18 cellular contexts compared by ENCODE assay signal in the genomic region with DNA sequence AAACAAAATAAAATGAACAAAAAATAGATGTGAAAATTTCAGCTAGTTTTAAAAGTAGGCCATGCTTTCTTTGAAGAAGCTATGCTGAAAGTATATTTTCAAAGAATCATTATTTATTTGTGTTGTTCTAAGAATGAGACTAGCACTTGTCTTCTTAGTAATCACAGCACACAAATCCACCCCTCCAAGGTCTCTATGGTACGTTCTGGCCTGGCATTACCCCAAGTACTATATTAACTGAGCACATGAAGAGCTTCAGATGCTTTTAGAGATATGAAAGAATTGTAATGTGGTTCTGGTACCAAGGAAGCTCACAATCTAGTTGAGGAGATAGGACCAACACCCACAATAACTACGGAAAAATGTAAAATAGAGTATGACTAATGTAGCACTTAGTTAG.
"Had no signal": no experiment of that assay in that cellular context is flagged by ENCODE, and none has a peak within 500 bp of the region (broad histone marks: within the 10 kb centered on the region; RNA-seq: fewer than 3 reads in every experiment).

No MANE protein-coding gene starts in this region.

- H3K27me3 Mint-ChIP-seq: activated CD4-positive, alpha-beta T cell treated with anti-CD3 and anti-CD28 coated beads, Interleukin-2, amount 10 ng/mL, durations not matched to agents 24 days and 14 days; stimulated activated naive CD8-positive, alpha-beta T cell treated with anti-CD3 and anti-CD28 coated beads, Interleukin-15, Interleukin-2, amounts not matched to agents 100 ng/mL and 50 ng/mL, for 24 hours; type B pancreatic cell had no signal

- H3K4me3 ChIP-seq: coronary artery, esophagus muscularis mucosa, smooth muscle cell, suprapubic skin had no signal

- H3K27me3 ChIP-seq: esophagus muscularis mucosa, suprapubic skin had no signal

- H3K36me3 Mint-ChIP-seq: WTC11 had no signal

- H3K27ac ChIP-seq: coronary artery, esophagus muscularis mucosa, suprapubic skin had no signal

- H3K36me3 ChIP-seq: esophagus muscularis mucosa, suprapubic skin had no signal

- ATAC-seq: WTC11 had no signal

- H3K9me3 ChIP-seq: esophagus muscularis mucosa, suprapubic skin had no signal

- DNase-seq: activated CD4-positive, alpha-beta T cell treated with anti-CD3 and anti-CD28 coated beads, Interleukin-2, amount 10 ng/mL, durations not matched to agents 24 days and 14 days; activated CD8-positive, alpha-beta memory T cell treated with anti-CD3 and anti-CD28 coated beads for 24 hours; activated naive CD4-positive, alpha-beta T cell; foreskin fibroblast; hypothalamus; kidney glomerular epithelial cell; mesendoderm; nucleus accumbens; posterior cingulate gyrus had no signal

- H3K4me1 Mint-ChIP-seq: nephron, WTC11 had no signal

- H3K27ac Mint-ChIP-seq: activated CD4-positive, alpha-beta T cell treated with anti-CD3 and anti-CD28 coated beads, Interleukin-2, amount 10 ng/mL, durations not matched to agents 24 days and 14 days; activated T-helper 1 cell treated with anti-CD3 and anti-CD28 coated beads, Interleukin-12 subunit alpha, Interleukin-12 subunit beta, Interleukin-2, Interleukin-4 antibody, amounts not matched to agents 30 ng/mL and 10 ng/mL and 1 ng/mL, durations not matched to agents 14 hours and 24 hours and 36 hours; nephron; type B pancreatic cell; WTC11 had no signal

- H3K4me2 ChIP-seq: smooth muscle cell had no signal

- H3K4me3 Mint-ChIP-seq: activated CD4-positive, alpha-beta T cell treated with anti-CD3 and anti-CD28 coated beads, Interleukin-2, amount 10 ng/mL, durations not matched to agents 24 days and 14 days; activated T-helper 1 cell treated with anti-CD3 and anti-CD28 coated beads, Interleukin-12 subunit alpha, Interleukin-12 subunit beta, Interleukin-2, Interleukin-4 antibody, amounts not matched to agents 30 ng/mL and 10 ng/mL and 1 ng/mL, durations not matched to agents 14 hours and 24 hours and 36 hours; nephron; stimulated activated naive CD8-positive, alpha-beta T cell treated with anti-CD3 and anti-CD28 coated beads, Interleukin-15, Interleukin-2, amounts not matched to agents 100 ng/mL and 50 ng/mL, for 24 hours; type B pancreatic cell; WTC11 had no signal

- H3K9me3 Mint-ChIP-seq: activated CD4-positive, alpha-beta T cell treated with anti-CD3 and anti-CD28 coated beads, Interleukin-2, amount 10 ng/mL, durations not matched to agents 24 days and 14 days; activated T-helper 1 cell treated with anti-CD3 and anti-CD28 coated beads, Interleukin-12 subunit alpha, Interleukin-12 subunit beta, Interleukin-2, Interleukin-4 antibody, amounts not matched to agents 30 ng/mL and 10 ng/mL and 1 ng/mL, durations not matched to agents 14 hours and 24 hours and 36 hours; nephron; stimulated activated naive CD8-positive, alpha-beta T cell treated with anti-CD3 and anti-CD28 coated beads, Interleukin-15, Interleukin-2, amounts not matched to agents 100 ng/mL and 50 ng/mL, for 24 hours; type B pancreatic cell; WTC11 had no signal
